ENCODE assay signal across 10 cellular contexts in the genomic region with DNA sequence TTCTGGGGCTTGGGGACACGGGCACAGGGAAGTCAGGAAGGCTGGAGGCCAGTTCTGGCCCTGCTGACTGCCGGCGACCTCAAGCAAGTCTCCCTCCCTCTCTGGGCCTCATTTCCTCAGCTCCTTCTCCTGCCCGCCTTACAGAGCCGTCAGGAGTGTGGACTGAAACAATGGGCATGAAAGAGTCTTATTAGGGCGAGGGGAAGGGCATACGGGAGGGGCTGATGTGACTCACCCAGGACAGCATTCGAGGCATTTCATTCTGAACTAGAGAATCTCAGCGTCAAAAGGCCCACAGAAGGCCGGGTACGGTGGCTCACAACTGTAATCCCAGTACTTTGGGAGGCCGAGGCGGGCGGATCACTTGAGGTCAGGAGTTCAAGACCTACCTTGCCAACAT. TPM values are rescaled to one million over a fixed set of nuclear protein-coding genes. Genes with fewer than 3 reads are reported as not detected.
DNase-seq lines count a peak whose midpoint lies in the region; ATAC-seq, FAIRE-seq and TF ChIP-seq lines count a peak whose summit lies in the region.
"Not testable (repeated sequence)": the region's sequence is repeated elsewhere in the genome, so short reads cannot be mapped to it uniquely, and the experiment has no call there.
"Had no signal": no experiment of that assay in that cellular context is flagged by ENCODE, and none has a peak within 500 bp of the region (broad histone marks: within the 10 kb centered on the region; RNA-seq: fewer than 3 reads in every experiment).

No MANE protein-coding gene starts in this region.

- not testable (repeated sequence) for H3K18ac ChIP-seq in IMR-90 (ENCODE audit: low read depth, low read length)

- H3K9me3 ChIP-seq in IMR-90 (ENCODE audit: control insufficient read depth, insufficient read depth, low read length); endothelial cell of umbilical vein (replicated peaks; ENCODE audit: control insufficient read depth, insufficient read depth, low read length); right cardiac atrium (ENCODE audit: control insufficient read depth, low read length): not testable (repeated sequence)

- H2BK20ac ChIP-seq in IMR-90 (ENCODE audit: low read depth, low read length) = not testable (repeated sequence)

- H3K27me3 ChIP-seq in IMR-90 (ENCODE audit: control insufficient read depth, insufficient read depth, low read length); endothelial cell of umbilical vein (ENCODE audit: control insufficient read depth in 2 of 2, insufficient read depth in 2 of 2, low read length in 2 of 2); right cardiac atrium (ENCODE audit: control insufficient read depth, insufficient read depth): not testable (repeated sequence)

- H3K79me2 ChIP-seq in endothelial cell of umbilical vein (ENCODE audit: control insufficient read depth, insufficient read depth, low read length) = not testable (repeated sequence)

- not testable (repeated sequence) for H2AK9ac ChIP-seq in IMR-90 (replicated peaks; ENCODE audit: low read depth, low read length, poor library complexity)

- POLR2A ChIA-PET in IMR-90 (lab: Charles Lee; ENCODE audit: unreplicated experiment); endothelial cell of umbilical vein (lab: Charles Lee): not testable (repeated sequence)

- peak; percentile 83 for FAIRE-seq in endothelial cell of umbilical vein (lab: Jason Lieb, UNC)

- H3K9me1 ChIP-seq in IMR-90 (ENCODE audit: insufficient read depth, low read length); endothelial cell of umbilical vein (replicated peaks; ENCODE audit: control insufficient read depth, extremely low read depth, insufficient read depth, low read length): not testable (repeated sequence)

- H4K5ac ChIP-seq in IMR-90 (ENCODE audit: low read depth, low read length) = not testable (repeated sequence)

- not testable (repeated sequence) for TF ChIP-seq CTCF in C4-2B (conservative IDR thresholded peaks at IDR 0.05); IMR-90 (conservative IDR thresholded peaks at IDR 0.05; ENCODE audit: low read depth, low read length); endothelial cell of umbilical vein (IDR thresholded peaks at IDR 0.05; ENCODE audit: extremely low read depth in 1 of 2, insufficient read depth in 1 of 2, low read depth in 1 of 2, low read length in 2 of 2)

- H3K23ac ChIP-seq in IMR-90 (ENCODE audit: low read depth, low read length) = not testable (repeated sequence)

- not testable (repeated sequence) for H3K4me3 ChIP-seq in IMR-90 (ENCODE audit: insufficient read depth, low read depth, low read length); endothelial cell of umbilical vein (replicated peaks in 1 of 3; ENCODE audit: insufficient read depth in 1 of 3, low read depth in 1 of 3, low read length in 3 of 3); right cardiac atrium (ENCODE audit: low read length)

- not testable (repeated sequence) for H3K79me1 ChIP-seq in IMR-90 (ENCODE audit: low read depth in 1 of 2, low read length in 2 of 2)

- TF ChIP-seq POLR2A in IMR-90 (IDR thresholded peaks at IDR 0.05; ENCODE audit: low read depth, low read length); endothelial cell of umbilical vein (IDR thresholded peaks at IDR 0.05; ENCODE audit: low read depth, low read length): not testable (repeated sequence)

- H2BK120ac ChIP-seq in IMR-90 (ENCODE audit: low read depth, low read length) = not testable (repeated sequence)

- not testable (repeated sequence) for H2AFZ ChIP-seq in IMR-90 (replicated peaks; ENCODE audit: low read length, poor library complexity); endothelial cell of umbilical vein (ENCODE audit: low read depth, low read length)

- not testable (repeated sequence) for H3K56ac ChIP-seq in IMR-90 (ENCODE audit: extremely low read depth, insufficient read depth, low read length)

- no CpG with 5 or more reads among the region's 14 CpGs for WGBS in IMR-90 (ENCODE audit: extremely low coverage in 2 of 2, insufficient read length in 1 of 2), 2 experiments
- 93% methylated on average over 2 of the region's 14 CpGs for WGBS in right cardiac atrium

- in situ Hi-C loops in IMR-90 (cut with MboI; ENCODE audit: low sequenced_read_pairs) = not testable (repeated sequence)

- not testable (repeated sequence) for H2BK15ac ChIP-seq in IMR-90 (ENCODE audit: low read depth, low read length)

- ATAC-seq in IMR-90 (ENCODE audit: low read depth) = peak; percentile 46
- peak; percentile 74 for ATAC-seq in SK-N-SH treated with all-trans-retinoic acid at 6 μM for 48 hours
- ATAC-seq in right cardiac atrium = peak; percentile 41 to 51

- not testable (repeated sequence) for H3K4me2 ChIP-seq in IMR-90 (ENCODE audit: low read depth, low read length); endothelial cell of umbilical vein (ENCODE audit: insufficient read depth, low read length)

- intact Hi-C loops in IMR-90 (cut with micrococcal nuclease); endothelial cell of umbilical vein (cut with micrococcal nuclease); right cardiac atrium (cut with DNase I); posterior vena cava (cut with DNase I): not testable (repeated sequence)

- CTCF ChIA-PET in IMR-90 (lab: Yijun Ruan, JAX) = not testable (repeated sequence)
- CTCF ChIA-PET in endothelial cell of umbilical vein (lab: Charles Lee) = interaction anchor here (1.3 kb wide), 1 partner anchor 10 kb away, joined by 4 read pairs; no protein-coding TSS in a partner anchor

- not testable (repeated sequence) for H2BK5ac ChIP-seq in IMR-90 (ENCODE audit: low read depth, low read length, poor library complexity, severe bottlenecking)

- not testable (repeated sequence) for BruUV-seq in IMR-90 (replicated peaks; lab: Mats Ljungman, UMichigan); endothelial cell of umbilical vein (replicated peaks; lab: Mats Ljungman, UMichigan)

- dilution Hi-C loops in IMR-90 (cut with HindIII; ENCODE audit: low sequenced_read_pairs, unreplicated experiment); endothelial cell of umbilical vein (cut with MboI; ENCODE audit: extremely low pct_ligation_motif_present, low sequenced_read_pairs): not testable (repeated sequence)

- TF ChIP-seq RAD21 in IMR-90 (IDR thresholded peaks at IDR 0.05; ENCODE audit: low read length) = not testable (repeated sequence)

- DNase-seq in IMR-90; endothelial cell of umbilical vein (ENCODE audit: low read depth, low spot score); right cardiac atrium: not testable (repeated sequence)
- peak; percentile 22 for DNase-seq in posterior vena cava (ENCODE audit: low spot score)

- H4K91ac ChIP-seq in IMR-90 (ENCODE audit: insufficient read depth, low read depth, low read length) = not testable (repeated sequence)

- not testable (repeated sequence) for H3K36me3 ChIP-seq in IMR-90 (ENCODE audit: control insufficient read depth, insufficient read depth, low read length); endothelial cell of umbilical vein (ENCODE audit: control insufficient read depth in 2 of 2, extremely low read depth in 1 of 2, insufficient read depth in 2 of 2, low read length in 2 of 2)

- H3K4me1 ChIP-seq in IMR-90 (ENCODE audit: control insufficient read depth, insufficient read depth, low read length); endothelial cell of umbilical vein (ENCODE audit: control insufficient read depth, extremely low read depth, insufficient read depth, low read length); right cardiac atrium (ENCODE audit: control insufficient read depth, insufficient read depth, low read length): not testable (repeated sequence)

- not testable (repeated sequence) for H3K4ac ChIP-seq in IMR-90 (ENCODE audit: low read depth, low read length)

- not testable (repeated sequence) for H4K8ac ChIP-seq in IMR-90 (ENCODE audit: low read depth in 2 of 2, low read length in 2 of 2)

- H3K27ac ChIP-seq in C4-2B = peak overlapping the region; percentile 79; the same call in 1 of the 2 replicates
- not testable (repeated sequence) for H3K27ac ChIP-seq in IMR-90 (ENCODE audit: insufficient read depth, low read length); endothelial cell of umbilical vein (ENCODE audit: insufficient read depth, low read depth, low read length); right cardiac atrium (ENCODE audit: low read length)

- not testable (repeated sequence) for H2AK5ac ChIP-seq in IMR-90 (ENCODE audit: low read depth, low read length)

- H3K14ac ChIP-seq in IMR-90 (replicated peaks; ENCODE audit: low read depth, low read length) = not testable (repeated sequence)

- H3K9ac ChIP-seq in IMR-90 (ENCODE audit: low read depth, low read length); endothelial cell of umbilical vein (replicated peaks; ENCODE audit: extremely low read depth, insufficient read depth, low read length): not testable (repeated sequence)

- H4K20me1 ChIP-seq in IMR-90 (ENCODE audit: insufficient read depth, low read length); endothelial cell of umbilical vein (replicated peaks; ENCODE audit: control insufficient read depth, extremely low read depth, insufficient read depth, low read length): not testable (repeated sequence)

RNA-seq across cellular contexts. Expression of gene GSTT2B, which starts 20.8 kb away (rescaled TPM):
- total RNA-seq in IMR-90 (2012; rRNA removed) (13.1 and 15.1 TPM in 2 replicates), endothelial cell of umbilical vein (4.0 and 33.6 TPM in 2 replicates), right cardiac atrium (10 to 100 TPM in 1 of 4 donors, 1 to 10 TPM in 3; 2.9 to 11.1 (median 7.1) TPM), posterior vena cava (10 to 100 TPM in 1 of 2 donors, 1 to 10 TPM in 1; 5.6 to 13.1 TPM)
- polyA plus RNA-seq in IMR-90 (2012; rRNA removed) (76.7 and 77.0 TPM in 2 replicates), endothelial cell of umbilical vein (36.1 and 46.5 TPM in 2 replicates), right cardiac atrium (8.5 TPM)
- 59.4 and 73.8 TPM in 2 replicates for polyA plus RNA-seq in IMR-90 (2012; cell fraction: cytosol; rRNA removed)
- polyA plus RNA-seq in IMR-90 (2012; cell fraction: nucleus; rRNA removed; ENCODE audit: low replicate concordance) = 73.2 and 123 TPM in 2 replicates
- polyA plus RNA-seq in endothelial cell of umbilical vein (2011; cell fraction: cytosol; rRNA removed) = 24.3 and 34.0 TPM in 2 replicates
- polyA plus RNA-seq in endothelial cell of umbilical vein (2011; cell fraction: nucleus; rRNA removed) = 63.1 and 70.4 TPM in 2 replicates
- 20.1 and 20.2 TPM in 2 replicates for polyA plus RNA-seq in endothelial cell of umbilical vein (2012)
- 10.2 and 11.3 TPM in 2 replicates for polyA minus RNA-seq in endothelial cell of umbilical vein
- 7.0 TPM for polyA minus RNA-seq in endothelial cell of umbilical vein (2011; cell fraction: cytosol; rRNA and poly(A)+ RNA removed)
- polyA minus RNA-seq in endothelial cell of umbilical vein (2011; cell fraction: nucleus; rRNA and poly(A)+ RNA removed) = 3.6 and 4.4 TPM in 2 replicates
- total RNA-seq: CD4-positive, CD25-positive, alpha-beta regulatory T cell; CD8-positive, alpha-beta T cell had no signal
- polyA plus RNA-seq: CD4-positive, CD25-positive, alpha-beta regulatory T cell had no signal

RNA-seq across cellular contexts. Expression of gene DDTL, which starts 26.5 kb away (rescaled TPM):
- total RNA-seq in IMR-90 (2012; rRNA removed) (0.36 and 0.83 TPM in 2 replicates), endothelial cell of umbilical vein (2.7 TPM in 1 of 2 replicates, not detected in the other), right cardiac atrium (1 to 10 TPM in 2 of 4 donors, not detected in 2; 1.5 to 2.4 TPM), posterior vena cava (1 to 10 TPM in 1 of 2 donors, under 1 TPM in 1; 0.90 to 1.7 TPM)
- polyA plus RNA-seq in IMR-90 (2012; rRNA removed) (1.5 TPM in 2 replicates), endothelial cell of umbilical vein (0.51 and 0.57 TPM in 2 replicates), right cardiac atrium (2.7 TPM)
- polyA plus RNA-seq in IMR-90 (2012; cell fraction: cytosol; rRNA removed) = 0.32 and 0.93 TPM in 2 replicates
- 2.6 and 3.0 TPM in 2 replicates for polyA plus RNA-seq in IMR-90 (2012; cell fraction: nucleus; rRNA removed; ENCODE audit: low replicate concordance)
- 0.43 and 0.66 TPM in 2 replicates for polyA plus RNA-seq in endothelial cell of umbilical vein (2011; cell fraction: cytosol; rRNA removed)
- polyA plus RNA-seq in endothelial cell of umbilical vein (2011; cell fraction: nucleus; rRNA removed) = 2.3 and 2.5 TPM in 2 replicates
- 1.2 and 1.8 TPM in 2 replicates for polyA plus RNA-seq in endothelial cell of umbilical vein (2012)
- 3.0 and 3.2 TPM in 2 replicates for polyA minus RNA-seq in endothelial cell of umbilical vein
- polyA minus RNA-seq in endothelial cell of umbilical vein (2011; cell fraction: cytosol; rRNA and poly(A)+ RNA removed) = not detected
- polyA minus RNA-seq in endothelial cell of umbilical vein (2011; cell fraction: nucleus; rRNA and poly(A)+ RNA removed) = 4.6 and 5.5 TPM in 2 replicates
- total RNA-seq: A673; CD8-positive, alpha-beta T cell had no signal

RNA-seq across cellular contexts. Expression of gene DDT, which starts 34.1 kb away (rescaled TPM):
- total RNA-seq in IMR-90 (2012; rRNA removed) (54.8 and 58.9 TPM in 2 replicates), endothelial cell of umbilical vein (89.5 and 106 TPM in 2 replicates), right cardiac atrium (100 to 1,000 TPM; 125 to 175 (median 156) TPM), posterior vena cava (10 to 100 TPM; 48.5 to 50.3 TPM)
- polyA plus RNA-seq in IMR-90 (2012; rRNA removed) (151 and 221 TPM in 2 replicates), endothelial cell of umbilical vein (205 and 265 TPM in 2 replicates), right cardiac atrium (437 TPM)
- polyA plus RNA-seq in IMR-90 (2012; cell fraction: cytosol; rRNA removed) = 150 and 244 TPM in 2 replicates
- polyA plus RNA-seq in IMR-90 (2012; cell fraction: nucleus; rRNA removed; ENCODE audit: low replicate concordance) = 63.2 and 108 TPM in 2 replicates
- polyA plus RNA-seq in endothelial cell of umbilical vein (2011; cell fraction: cytosol; rRNA removed) = 157 and 182 TPM in 2 replicates
- polyA plus RNA-seq in endothelial cell of umbilical vein (2011; cell fraction: nucleus; rRNA removed) = 52.6 and 66.7 TPM in 2 replicates
- polyA plus RNA-seq in endothelial cell of umbilical vein (2012) = 65.7 and 76.6 TPM in 2 replicates
- 37.3 and 38.8 TPM in 2 replicates for polyA minus RNA-seq in endothelial cell of umbilical vein
- polyA minus RNA-seq in endothelial cell of umbilical vein (2011; cell fraction: cytosol; rRNA and poly(A)+ RNA removed) = 48.3 TPM
- polyA minus RNA-seq in endothelial cell of umbilical vein (2011; cell fraction: nucleus; rRNA and poly(A)+ RNA removed) = 14.0 and 18.0 TPM in 2 replicates

RNA-seq across cellular contexts. Expression of gene GSTT2, which starts 39.8 kb away (rescaled TPM):
- 1.1 and 1.4 TPM in 2 replicates for total RNA-seq in IMR-90 (2012; rRNA removed)
- 4.6 and 6.9 TPM in 2 replicates for polyA plus RNA-seq in IMR-90 (2012; rRNA removed)
- 3.3 and 6.2 TPM in 2 replicates for polyA plus RNA-seq in IMR-90 (2012; cell fraction: cytosol; rRNA removed)
- 22.6 and 30.9 TPM in 2 replicates for polyA plus RNA-seq in IMR-90 (2012; cell fraction: nucleus; rRNA removed; ENCODE audit: low replicate concordance)
- not detected in 2 replicates for total RNA-seq in endothelial cell of umbilical vein
- 2.9 and 3.0 TPM in 2 replicates for polyA plus RNA-seq in endothelial cell of umbilical vein
- polyA plus RNA-seq in endothelial cell of umbilical vein (2011; cell fraction: cytosol; rRNA removed) = 2.5 and 3.2 TPM in 2 replicates
- 0.35 and 0.37 TPM in 2 replicates for polyA plus RNA-seq in endothelial cell of umbilical vein (2011; cell fraction: nucleus; rRNA removed)
- polyA plus RNA-seq in endothelial cell of umbilical vein (2012) = 0.79 and 1.5 TPM in 2 replicates
- polyA minus RNA-seq in endothelial cell of umbilical vein = 1.1 TPM in 1 of 2 replicates, not detected in the other
- not detected for polyA minus RNA-seq in endothelial cell of umbilical vein (2011; cell fraction: cytosol; rRNA and poly(A)+ RNA removed)
- 0.38 and 0.58 TPM in 2 replicates for polyA minus RNA-seq in endothelial cell of umbilical vein (2011; cell fraction: nucleus; rRNA and poly(A)+ RNA removed)
- not detected for total RNA-seq in right cardiac atrium
- 0.14 TPM for polyA plus RNA-seq in right cardiac atrium
- total RNA-seq in posterior vena cava = 1 to 10 TPM; 1.2 to 3.9 TPM
- total RNA-seq: A673; CD4-positive, CD25-positive, alpha-beta regulatory T cell; CD8-positive, alpha-beta T cell; H7 had no signal
- polyA plus RNA-seq: CD4-positive, CD25-positive, alpha-beta regulatory T cell had no signal

RNA-seq across cellular contexts. Expression of gene MIF, which starts 46.0 kb away (rescaled TPM):
- total RNA-seq in IMR-90 (2012; rRNA removed) (123 and 125 TPM in 2 replicates), endothelial cell of umbilical vein (674 and 730 TPM in 2 replicates), right cardiac atrium (100 to 1,000 TPM; 250 to 364 (median 272) TPM), posterior vena cava (100 to 1,000 TPM; 385 to 448 TPM)
- polyA plus RNA-seq in IMR-90 (2012; rRNA removed) (530 and 798 TPM in 2 replicates), endothelial cell of umbilical vein (529 and 898 TPM in 2 replicates), right cardiac atrium (369 TPM)
- polyA plus RNA-seq in IMR-90 (2012; cell fraction: cytosol; rRNA removed) = 412 and 1,658 TPM in 2 replicates
- 299 and 621 TPM in 2 replicates for polyA plus RNA-seq in IMR-90 (2012; cell fraction: nucleus; rRNA removed; ENCODE audit: low replicate concordance)
- 261 and 376 TPM in 2 replicates for polyA plus RNA-seq in endothelial cell of umbilical vein (2011; cell fraction: cytosol; rRNA removed)
- polyA plus RNA-seq in endothelial cell of umbilical vein (2011; cell fraction: nucleus; rRNA removed) = 76.7 and 91.0 TPM in 2 replicates
- 338 and 495 TPM in 2 replicates for polyA plus RNA-seq in endothelial cell of umbilical vein (2012)
- 58.5 and 99.3 TPM in 2 replicates for polyA minus RNA-seq in endothelial cell of umbilical vein
- 499 TPM for polyA minus RNA-seq in endothelial cell of umbilical vein (2011; cell fraction: cytosol; rRNA and poly(A)+ RNA removed)
- 14.8 and 27.6 TPM in 2 replicates for polyA minus RNA-seq in endothelial cell of umbilical vein (2011; cell fraction: nucleus; rRNA and poly(A)+ RNA removed)
